Comparison of ENCODE assay signal across 19 cellular contexts in the genomic region with DNA sequence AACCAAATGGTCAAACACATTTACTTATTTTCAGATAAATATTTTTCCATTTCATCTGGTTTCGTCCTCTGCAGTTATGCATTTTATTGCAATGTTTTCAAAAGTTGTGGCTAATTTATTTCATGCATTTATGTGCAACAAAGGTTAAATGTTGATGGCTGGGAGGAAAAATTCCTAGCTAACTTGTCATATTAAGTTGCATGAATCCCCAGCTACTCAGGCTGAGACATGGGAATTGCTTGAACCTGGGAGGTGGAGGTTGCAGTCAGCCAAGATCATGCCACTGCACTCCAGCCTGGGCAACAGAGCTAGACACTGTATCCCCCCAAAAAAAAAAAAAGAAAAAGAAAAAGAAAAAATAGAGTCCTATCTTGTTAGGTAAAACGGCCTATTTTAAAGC.
A peak's percentile ranks its signal among the peaks of the same experiment; 100 is the strongest.
DNase-seq lines count a peak whose midpoint lies in the region; ATAC-seq and TF ChIP-seq lines count a peak whose summit lies in the region.
"Had no signal": no experiment of that assay in that cellular context is flagged by ENCODE, and none has a peak within 500 bp of the region (broad histone marks: within the 10 kb centered on the region; RNA-seq: fewer than 3 reads in every experiment).

No MANE protein-coding gene starts in this region.

- no peaks in the 10 kb centered on the region for H3K36me3 ChIP-seq in PC-3 (ENCODE audit: low read depth, low read length)
- H3K36me3 ChIP-seq in mesenchymal stem cell (ENCODE audit: control insufficient read depth in 1 of 2, insufficient read depth in 2 of 2, low read depth in 1 of 2, low read length in 2 of 2): no peaks in the 10 kb centered on the region
- H3K36me3 ChIP-seq: gastroesophageal sphincter, right atrium auricular region, thoracic aorta had no signal

- peaks cover 2% of the 10 kb centered on the region for H3K9me3 Mint-ChIP-seq in chondrocyte (ENCODE audit: low read depth)
- no peaks in the 10 kb centered on the region for H3K9me3 Mint-ChIP-seq in type B pancreatic cell

- intact Hi-C loops in PC-3 (cut with micrococcal nuclease): no loop called here

- POLR2A ChIA-PET in PC-3 (lab: Charles Lee; ENCODE audit: unreplicated experiment): interaction anchor here (0.6 to 0.7 kb wide), 2 partner anchors 9 to 41 kb away, joined by 3 to 4 read pairs; no protein-coding TSS in a partner anchor

- no peak overlapping the region for H2BK12ac ChIP-seq in mesenchymal stem cell (ENCODE audit: low read length in 2 of 2)

- no peak overlapping the region for H4K91ac ChIP-seq in mesenchymal stem cell (ENCODE audit: low read length)

- DNase-seq in PC-3 (peak; percentile 80), chondrocyte (ENCODE audit: low spot score) (no peak), mesenchymal stem cell (no peak), omental fat pad (ENCODE audit: low spot score) (no peak), T-helper 1 cell (no peak), type B pancreatic cell (ENCODE audit: extremely low spot score, unreplicated experiment) (no peak)
- DNase-seq: amniotic stem cell; MV-4-11; NCI-H1930; NK-92 treated with Interleukin-12 subunit alpha and Interleukin-12 subunit beta, amount 100 ng/mL, for 24 hours; RPMI8226 had no signal

- no peak overlapping the region for H4K8ac ChIP-seq in mesenchymal stem cell (ENCODE audit: low read length)

- H3K18ac ChIP-seq in mesenchymal stem cell (ENCODE audit: low read depth in 1 of 2, low read length in 2 of 2): no peak overlapping the region

- H3K27ac Mint-ChIP-seq in chondrocyte (ENCODE audit: unreplicated experiment): peak overlapping the region; percentile 97
- H3K27ac Mint-ChIP-seq in type B pancreatic cell: no peak overlapping the region
- H3K27ac Mint-ChIP-seq: stimulated activated effector memory CD8-positive, alpha-beta T cell treated with anti-CD3 and anti-CD28 coated beads, Interleukin-12 subunit alpha, Interleukin-12 subunit beta, amount 100 ng/mL, for 72 hours had no signal

- H3K27me3 ChIP-seq in PC-3 (ENCODE audit: low read length) (no peaks in the 10 kb centered on the region), mesenchymal stem cell (ENCODE audit: control insufficient read depth in 1 of 2, insufficient read depth in 1 of 2, low read length in 2 of 2) (no peaks in the 10 kb centered on the region)
- H3K27me3 ChIP-seq: gastroesophageal sphincter, right atrium auricular region had no signal

- H3K9me3 ChIP-seq in PC-3 (ENCODE audit: low read length) (no peaks in the 10 kb centered on the region), mesenchymal stem cell (ENCODE audit: control insufficient read depth, low read length) (no peaks in the 10 kb centered on the region)
- H3K9me3 ChIP-seq: gastroesophageal sphincter, right atrium auricular region, thoracic aorta had no signal

- WGBS in mesenchymal stem cell: no CpG with 5 or more reads among the region's 2 CpGs

- no peak overlapping the region for H3K23ac ChIP-seq in mesenchymal stem cell (ENCODE audit: low read length in 2 of 2)

- peak overlapping the region; percentile 61 for H2BK5ac ChIP-seq in mesenchymal stem cell (ENCODE audit: low read depth, low read length, poor library complexity, severe bottlenecking)

- H3K9me2 ChIP-seq in PC-3 (replicated peaks; ENCODE audit: low read length): no peaks in the 10 kb centered on the region

- ATAC-seq in PC-3 (peak; percentile 43), omental fat pad (ENCODE audit: low FRiP score) (no peak)
- ATAC-seq in activated CD4-positive, CD25-positive, alpha-beta regulatory T cell treated with anti-CD3 and anti-CD28 coated beads, Interleukin-2, amount 50 U/mL, for 24 hours: no peak
- ATAC-seq: gastroesophageal sphincter; HCT116; left lobe of liver; stimulated activated effector memory CD8-positive, alpha-beta T cell treated with anti-CD3 and anti-CD28 coated beads, Interleukin-12 subunit alpha, Interleukin-12 subunit beta, amount 100 ng/mL, for 72 hours had no signal

- H3K79me2 ChIP-seq in PC-3 (ENCODE audit: low read length): no peaks in the 10 kb centered on the region

- H2BK15ac ChIP-seq in mesenchymal stem cell (ENCODE audit: low read depth, poor library complexity, severe bottlenecking): no peak overlapping the region

- H3K9ac ChIP-seq in PC-3 (ENCODE audit: low read length) (peak overlapping the region; percentile 36; the same call in 1 of the 2 replicates), mesenchymal stem cell (ENCODE audit: low read length) (no peak overlapping the region)

- H3K27ac ChIP-seq in C4-2B (peak overlapping the region; percentile 53; the same call in 1 of the 2 replicates), PC-3 (ENCODE audit: low read length) (peak overlapping the region; percentile 89), mesenchymal stem cell (ENCODE audit: low read length, poor library complexity, severe bottlenecking) (peak overlapping the region; percentile 95)
- H3K27ac ChIP-seq: gastroesophageal sphincter, thoracic aorta had no signal

- H3K4me3 ChIP-seq in PC-3 (ENCODE audit: low read length): peak overlapping the region; percentile 48
- no peak overlapping the region for H3K4me3 ChIP-seq in mesenchymal stem cell (ENCODE audit: insufficient read depth in 1 of 2, low read depth in 1 of 2, low read length in 2 of 2)
- H3K4me3 ChIP-seq: gastroesophageal sphincter, right atrium auricular region, thoracic aorta had no signal

- H3K27me3 Mint-ChIP-seq in chondrocyte (ENCODE audit: low read depth): no peaks in the 10 kb centered on the region
- no peaks in the 10 kb centered on the region for H3K27me3 Mint-ChIP-seq in type B pancreatic cell

- no peak overlapping the region for H3K4me3 Mint-ChIP-seq in chondrocyte (ENCODE audit: unreplicated experiment)
- H3K4me3 Mint-ChIP-seq in type B pancreatic cell: no peak overlapping the region
- H3K4me3 Mint-ChIP-seq: stimulated activated effector memory CD8-positive, alpha-beta T cell treated with anti-CD3 and anti-CD28 coated beads, Interleukin-12 subunit alpha, Interleukin-12 subunit beta, amount 100 ng/mL, for 72 hours had no signal

- H3K4me1 Mint-ChIP-seq in chondrocyte (ENCODE audit: low read depth) (peaks cover 49% of the 10 kb centered on the region), type B pancreatic cell (ENCODE audit: unreplicated experiment) (peaks cover 8% of the 10 kb centered on the region)
- H3K4me1 Mint-ChIP-seq: stimulated activated effector memory CD8-positive, alpha-beta T cell treated with anti-CD3 and anti-CD28 coated beads, Interleukin-12 subunit alpha, Interleukin-12 subunit beta, amount 100 ng/mL, for 72 hours had no signal

- H3K4me2 ChIP-seq in PC-3 (ENCODE audit: low read length) (peak overlapping the region; percentile 82), mesenchymal stem cell (ENCODE audit: low read length, poor library complexity, severe bottlenecking) (no peak overlapping the region)

- H3K36me3 Mint-ChIP-seq in chondrocyte (ENCODE audit: low read depth) (no peaks in the 10 kb centered on the region), type B pancreatic cell (no peaks in the 10 kb centered on the region)
- H3K36me3 Mint-ChIP-seq: stimulated activated effector memory CD8-positive, alpha-beta T cell treated with anti-CD3 and anti-CD28 coated beads, Interleukin-12 subunit alpha, Interleukin-12 subunit beta, amount 100 ng/mL, for 72 hours had no signal

- no TSS peak for BruUV-seq in PC-3 (replicated peaks; lab: Mats Ljungman, UMichigan)

- H3K14ac ChIP-seq in mesenchymal stem cell (ENCODE audit: low read length in 2 of 2): no peak overlapping the region

- TF ChIP-seq CTCF in C4-2B (conservative IDR thresholded peaks at IDR 0.05) (no peak), PC-3 (conservative IDR thresholded peaks at IDR 0.05; ENCODE audit: low read depth, low read length) (no peak), chondrocyte (IDR thresholded peaks at IDR 0.05) (no peak), omental fat pad (IDR thresholded peaks at IDR 0.05) (no peak), type B pancreatic cell (conservative IDR thresholded peaks at IDR 0.05) (no peak)

- H3K79me1 ChIP-seq in mesenchymal stem cell (replicated peaks; ENCODE audit: low read length, poor library complexity, severe bottlenecking): no peaks in the 10 kb centered on the region

- H2AK5ac ChIP-seq in mesenchymal stem cell (ENCODE audit: low read length, severe bottlenecking): no peak overlapping the region

- CTCF ChIA-PET in PC-3 (lab: Charles Lee): interaction anchor here (0.7 kb wide), 1 partner anchor 318 kb away, joined by 3 read pairs; no protein-coding TSS in a partner anchor

- no peaks in the 10 kb centered on the region for H3F3A ChIP-seq in PC-3 (ENCODE audit: low read length, unreplicated experiment)

- H2BK120ac ChIP-seq in mesenchymal stem cell (ENCODE audit: low read depth, low read length): no peak overlapping the region

- H3K4ac ChIP-seq in mesenchymal stem cell (ENCODE audit: low read depth in 1 of 2, low read length in 2 of 2): no peak overlapping the region

- no peaks in the 10 kb centered on the region for H4K20me1 ChIP-seq in PC-3 (ENCODE audit: low read length)

- H2AFZ ChIP-seq in PC-3 (ENCODE audit: low read length): 0 out of 2 replicates have a peak overlapping the region, but pooled peaks have one; percentile 14
- H2AFZ ChIP-seq in mesenchymal stem cell (ENCODE audit: low read depth, low read length): no peak overlapping the region

- peaks cover 31% of the 10 kb centered on the region for H3K4me1 ChIP-seq in PC-3 (ENCODE audit: insufficient read depth, low read length)
- peaks cover 8% of the 10 kb centered on the region for H3K4me1 ChIP-seq in mesenchymal stem cell (ENCODE audit: control insufficient read depth, insufficient read depth, low read depth, low read length)
